13 cellular contexts compared by ENCODE assay signal in genomic region chr7:85464042-85464651, GRCh38.
DNase-seq lines count a peak whose midpoint lies in the region; ATAC-seq, FAIRE-seq and TF ChIP-seq lines count a peak whose summit lies in the region.
"Had no signal": no experiment of that assay in that cellular context is flagged by ENCODE, and none has a peak within 500 bp of the region (broad histone marks: within the 10 kb centered on the region; RNA-seq: fewer than 3 reads in every experiment).

No MANE protein-coding gene starts in this region.

- no peak for TF ChIP-seq POLR2A in heart left ventricle (IDR thresholded peaks at IDR 0.05)

- 88 to 95% (median 91%) methylated on average over 1 of the region's 1 CpG for WGBS in heart left ventricle, 4 donors

- intact Hi-C loops in heart left ventricle (cut with DNase I) = no loop called here

- no peaks in the 10 kb centered on the region for H3K79me2 ChIP-seq in OCI-LY3 (ENCODE audit: low read length)

- ATAC-seq in heart left ventricle = no peak
- ATAC-seq in HG03139 (IDR thresholded peaks at IDR 0.05; ENCODE audit: unreplicated experiment) = no peak
- ATAC-seq in HG02642 (IDR thresholded peaks at IDR 0.05; ENCODE audit: poor library complexity, unreplicated experiment) = no peak
- ATAC-seq: naive thymus-derived CD8-positive, alpha-beta T cell had no signal

- TF ChIP-seq CTCF in cardiac muscle cell (IDR thresholded peaks at IDR 0.05; ENCODE audit: low read depth, low read length) (peak; percentile 22), heart left ventricle (IDR thresholded peaks at IDR 0.05) (peak in 5 of 12 donors; percentile 10 to 25 (median 15)), OCI-LY3 (IDR thresholded peaks at IDR 0.05; ENCODE audit: low read depth, low read length) (peak; percentile 54), fibroblast of pulmonary artery (IDR thresholded peaks at IDR 0.05; ENCODE audit: low read length, missing control alignments) (peak; percentile 28)

- H3K27me3 ChIP-seq in cardiac muscle cell (no peaks in the 10 kb centered on the region), heart left ventricle (no peaks in the 10 kb centered on the region), OCI-LY3 (ENCODE audit: low read depth, low read length) (no peaks in the 10 kb centered on the region)

- no peak overlapping the region for H3K4me3 ChIP-seq in cardiac muscle cell
- no peak overlapping the region for H3K4me3 ChIP-seq in heart left ventricle
- H3K4me3 ChIP-seq in OCI-LY3 (ENCODE audit: low read length) = peak overlapping the region; percentile 50
- no peak overlapping the region for H3K4me3 ChIP-seq in fibroblast of pulmonary artery (replicated peaks; ENCODE audit: low read depth, low read length)

- DNase-seq in cardiac muscle cell (ENCODE audit: low read depth in 1 of 2, low spot score in 1 of 2) (peak in 1 of 2 donors; percentile 28), heart left ventricle (no peak), fibroblast of pulmonary artery (ENCODE audit: low read depth) (peak; percentile 18), urothelium cell line (ENCODE audit: low spot score) (peak; percentile 16)
- no peak for DNase-seq in activated CD4-positive, alpha-beta T cell treated with anti-CD3 and anti-CD28 coated beads, Interleukin-2, amount 50 U/mL, for 48 hours
- DNase-seq: CD4-positive, CD25-positive, alpha-beta regulatory T cell; naive thymus-derived CD8-positive, alpha-beta T cell; NK-92 treated with Interleukin-12 subunit alpha and Interleukin-12 subunit beta, amount 100 ng/mL, for 24 hours; stimulated activated CD4-positive, alpha-beta T cell treated with anti-CD3 and anti-CD28 coated beads, Interleukin-1b, Interleukin-23, amount 100 ng/mL, for 48 hours; T1000 had no signal

- FAIRE-seq in urothelium cell line (lab: Jason Lieb, UNC) = no peak

- H3K4me2 ChIP-seq in OCI-LY3 (ENCODE audit: low read length) = peak overlapping the region; percentile 56

- H2AFZ ChIP-seq in OCI-LY3 (ENCODE audit: low read depth, low read length) = peak overlapping the region; percentile 78

- H3K36me3 ChIP-seq in cardiac muscle cell (no peaks in the 10 kb centered on the region), heart left ventricle (no peaks in the 10 kb centered on the region), OCI-LY3 (replicated peaks; ENCODE audit: low read depth, low read length) (no peaks in the 10 kb centered on the region)

- no peaks in the 10 kb centered on the region for H4K20me1 ChIP-seq in OCI-LY3 (ENCODE audit: insufficient read depth, low read length)

- H3K9me3 ChIP-seq in cardiac muscle cell (ENCODE audit: low read depth) (no peaks in the 10 kb centered on the region), heart left ventricle (no peaks in the 10 kb centered on the region), OCI-LY3 (ENCODE audit: insufficient read depth, low read length) (no peaks in the 10 kb centered on the region)

- H3K9ac ChIP-seq in OCI-LY3 (ENCODE audit: low read length) = peak overlapping the region; percentile 5; the same call in 1 of the 2 replicates

- no peak overlapping the region for H3K27ac ChIP-seq in cardiac muscle cell
- H3K27ac ChIP-seq in heart left ventricle = no peak overlapping the region
- no peak overlapping the region for H3K27ac ChIP-seq in OCI-LY3 (ENCODE audit: low read length)

- H3K4me1 ChIP-seq in cardiac muscle cell (ENCODE audit: low read depth) (no peaks in the 10 kb centered on the region), heart left ventricle (no peaks in the 10 kb centered on the region), OCI-LY3 (ENCODE audit: low read length) (no peaks in the 10 kb centered on the region)

Comparison
In these comparisons a context has a peak if more than half of its experiments do, and no peak if none do; other contexts are left out.
1. DNase-seq: peak in fibroblast of pulmonary artery (single experiment) and urothelium cell line (single experiment); none in heart left ventricle (0 of 5) and activated CD4-positive, alpha-beta T cell treated with anti-CD3 and anti-CD28 coated beads, Interleukin-2, amount 50 U/mL, for 48 hours (0 of 2).